In genomic region chr7:118029881-118030422, GRCh38 we compare ENCODE assay signal across 1 cellular context.
TF ChIP-seq lines count a peak whose summit lies in the region.

No MANE protein-coding gene starts in this region.

TF ChIP-seq in HepG2, 621 proteins besides CTCF, POLR2A, EP300 and RAD21 (continued from another document):
- TF ChIP-seq KIAA2018 (CRISPR knock-in tag; IDR thresholded peaks at IDR 0.05; ENCODE audit: borderline replicate concordance): no peak
